In the genomic region with DNA sequence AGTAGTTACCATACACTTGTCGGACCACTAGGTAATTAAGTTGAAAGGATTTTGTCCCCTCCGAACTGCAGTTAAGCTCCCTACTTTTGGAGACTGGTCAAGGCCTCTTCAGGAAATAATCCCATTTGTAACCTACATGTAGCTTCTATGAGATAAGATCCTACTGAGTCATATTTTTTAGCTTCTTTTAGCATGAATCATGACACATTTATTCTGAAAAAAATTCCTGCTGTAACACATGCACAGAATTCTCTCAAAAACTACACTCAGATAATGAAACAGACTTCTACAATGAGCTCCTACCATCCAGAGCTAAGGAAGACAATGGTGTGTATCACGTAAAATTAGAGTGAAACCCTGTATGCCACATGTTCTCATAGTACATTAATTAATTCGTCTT, we compare ENCODE assay signal across 13 cellular contexts.
DNase-seq lines count a peak whose midpoint lies in the region; FAIRE-seq lines count a peak whose summit lies in the region.
"Had no signal": no experiment of that assay in that cellular context is flagged by ENCODE, and none has a peak within 500 bp of the region (broad histone marks: within the 10 kb centered on the region; RNA-seq: fewer than 3 reads in every experiment).

No MANE protein-coding gene starts in this region.

- H3K4me1 ChIP-seq in small intestine (ENCODE audit: control insufficient read depth in 2 of 2, insufficient read depth in 1 of 2, low read depth in 1 of 2, low read length in 1 of 2) = no peaks in the 10 kb centered on the region

- no peaks in the 10 kb centered on the region for H3K9me3 ChIP-seq in small intestine (ENCODE audit: control insufficient read depth, low read depth)

- no peak overlapping the region for H3K27ac ChIP-seq in small intestine (ENCODE audit: low read depth in 1 of 2, low read length in 1 of 2)

- no peaks in the 10 kb centered on the region for H3K27me3 ChIP-seq in small intestine (ENCODE audit: control insufficient read depth in 2 of 2, insufficient read depth in 2 of 2, low read length in 2 of 2)

- H3K36me3 ChIP-seq in small intestine (ENCODE audit: control insufficient read depth in 2 of 2, insufficient read depth in 2 of 2, low read length in 2 of 2) = no peaks in the 10 kb centered on the region

- DNase-seq in AG08396 (ENCODE audit: low spot score) (peak; percentile 37), HCEC 1CT (peak; percentile 85), astrocyte of the hippocampus (ENCODE audit: low read depth, low spot score) (peak; percentile 65), kidney glomerular epithelial cell (lab: John Stamatoyannopoulos, UW) (peak; percentile 77), small intestine (no peak), KG1 (lab: John Stamatoyannopoulos, UW) (no peak), DMS79 treated with DMSO at 0.1 percent for 48 hours (lab: John Stamatoyannopoulos, UW) (no peak), NCI-H1436 treated with DMSO at 0.1 percent for 48 hours (lab: John Stamatoyannopoulos, UW) (no peak)
- DNase-seq: central memory CD4-positive, alpha-beta T cell; DMS 273 treated with DMSO at 0.1 percent for 48 hours; naive thymus-derived CD4-positive, alpha-beta T cell; NCI-H2029 treated with DMSO at 0.1 percent for 48 hours; RPMI8226 had no signal

- no peak overlapping the region for H3K4me3 ChIP-seq in small intestine (ENCODE audit: low read depth in 1 of 2, low read length in 2 of 2)

- WGBS in small intestine, 3 donors = 90 to 95% (median 94%) methylated on average over 4 of the region's 4 CpGs

- FAIRE-seq in small intestine (lab: Jason Lieb, UNC) = no peak

Comparison
In these comparisons a context has a peak if more than half of its experiments do, and no peak if none do; other contexts are left out.
1. DNase-seq: peak in AG08396 (single experiment), HCEC 1CT (single experiment), astrocyte of the hippocampus (single experiment) and kidney glomerular epithelial cell (single experiment); none in small intestine (single experiment), KG1 (single experiment), DMS79 treated with DMSO at 0.1 percent for 48 hours (single experiment) and NCI-H1436 treated with DMSO at 0.1 percent for 48 hours (single experiment).